In the genomic region with DNA sequence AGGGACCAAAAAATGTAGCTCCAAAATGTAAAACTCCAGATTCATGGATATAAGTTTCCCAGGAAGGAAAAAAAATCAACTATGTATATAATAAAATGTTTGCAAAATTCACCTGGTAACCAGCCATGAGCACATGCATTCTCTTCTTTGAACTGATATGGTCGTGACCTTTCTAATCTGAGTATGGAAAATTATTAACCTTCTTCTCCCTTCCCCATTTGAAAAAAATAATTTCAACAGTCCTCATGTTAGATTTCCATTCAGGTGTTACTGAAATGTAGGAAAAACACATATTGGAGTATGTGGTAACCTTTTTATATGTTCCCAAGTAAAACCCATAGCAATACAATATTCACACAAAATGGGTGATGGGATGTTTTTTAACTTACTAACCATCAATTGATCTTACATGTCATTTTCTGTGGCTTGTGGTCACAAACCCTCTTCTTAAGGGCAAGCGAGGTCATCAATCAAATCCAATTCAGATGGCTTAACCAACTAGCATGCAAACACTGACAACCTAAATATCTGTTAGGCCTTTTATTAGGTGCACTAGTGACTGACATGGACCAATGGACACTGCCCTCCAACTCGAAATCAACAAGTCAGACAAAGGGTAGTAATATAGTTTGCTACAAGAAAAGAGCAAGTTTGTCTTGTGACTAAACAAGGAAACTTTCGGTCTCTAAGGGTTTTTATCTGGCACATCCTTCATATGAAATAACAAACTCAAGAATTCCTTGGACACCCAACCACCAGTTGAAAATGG, we compare ENCODE assay signal across 1 cellular context.
TF ChIP-seq lines count a peak whose summit lies in the region.

No MANE protein-coding gene starts in this region.

TF ChIP-seq in A549, 52 proteins besides CTCF, POLR2A, EP300 and RAD21 (continued from another document):
- TF ChIP-seq, protein P1, sequence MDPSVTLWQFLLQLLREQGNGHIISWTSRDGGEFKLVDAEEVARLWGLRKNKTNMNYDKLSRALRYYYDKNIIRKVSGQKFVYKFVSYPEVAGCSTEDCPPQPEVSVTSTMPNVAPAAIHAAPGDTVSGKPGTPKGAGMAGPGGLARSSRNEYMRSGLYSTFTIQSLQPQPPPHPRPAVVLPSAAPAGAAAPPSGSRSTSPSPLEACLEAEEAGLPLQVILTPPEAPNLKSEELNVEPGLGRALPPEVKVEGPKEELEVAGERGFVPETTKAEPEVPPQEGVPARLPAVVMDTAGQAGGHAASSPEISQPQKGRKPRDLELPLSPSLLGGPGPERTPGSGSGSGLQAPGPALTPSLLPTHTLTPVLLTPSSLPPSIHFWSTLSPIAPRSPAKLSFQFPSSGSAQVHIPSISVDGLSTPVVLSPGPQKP (IDR thresholded peaks at IDR 0.05; ENCODE audit: low read depth, low read length) = no peak
- TF ChIP-seq RNF2 (IDR thresholded peaks at IDR 0.05; ENCODE audit: borderline replicate concordance, low read depth) (no peak), CHD2 (IDR thresholded peaks at IDR 0.05; ENCODE audit: low read length, partially characterized antibody) (no peak)
